In genomic region chr17:68511671-68512246, GRCh38 we compare ENCODE assay signal across 1 cellular context.
TF ChIP-seq lines count a peak whose summit lies in the region.

No MANE protein-coding gene starts in this region.

TF ChIP-seq in HepG2, 621 proteins besides CTCF, POLR2A, EP300 and RAD21 (continued from another document and continues in another):
- peak; percentile 74 for TF ChIP-seq ZNF142 (CRISPR knock-in tag; IDR thresholded peaks at IDR 0.05)
- peak; percentile 91; the same call in 1 of the 2 replicates for TF ChIP-seq EEA1 (CRISPR knock-in tag; IDR thresholded peaks at IDR 0.05; ENCODE audit: borderline replicate concordance)
- peak; percentile 51; the same call in 1 of the 2 replicates for TF ChIP-seq ZNF878 (CRISPR knock-in tag; IDR thresholded peaks at IDR 0.05)
- TF ChIP-seq CCAR2 (optimal IDR thresholded peaks at IDR 0.05; ENCODE audit: low read depth, low read length): no peak
- TF ChIP-seq ZNF720 (CRISPR knock-in tag; IDR thresholded peaks at IDR 0.05): 0 out of 2 replicates have a peak, but pooled peaks have one; percentile 25
- TF ChIP-seq IKZF1 (IDR thresholded peaks at IDR 0.05): no peak; the same call in 1 of the 2 replicates
- TF ChIP-seq FOSL1 (CRISPR knock-in tag; IDR thresholded peaks at IDR 0.05; ENCODE audit: borderline replicate concordance): no peak
- TF ChIP-seq TSC22D2 (CRISPR knock-in tag; IDR thresholded peaks at IDR 0.05; ENCODE audit: borderline replicate concordance): 0 out of 2 replicates have a peak, but pooled peaks have one; percentile 42
- no peak for TF ChIP-seq HMG20B (CRISPR knock-in tag; conservative IDR thresholded peaks at IDR 0.05)
- TF ChIP-seq ZNF136 (CRISPR knock-in tag; IDR thresholded peaks at IDR 0.05; ENCODE audit: low read depth): no peak
- 0 out of 2 replicates have a peak, but pooled peaks have one; percentile 76 for TF ChIP-seq ZNF274 (CRISPR knock-in tag; IDR thresholded peaks at IDR 0.05)
- TF ChIP-seq ZBTB7B (CRISPR knock-in tag; IDR thresholded peaks at IDR 0.05): peak; percentile 92
- TF ChIP-seq SNAPC2 (CRISPR knock-in tag; IDR thresholded peaks at IDR 0.05): no peak
- TF ChIP-seq, protein P1, sequence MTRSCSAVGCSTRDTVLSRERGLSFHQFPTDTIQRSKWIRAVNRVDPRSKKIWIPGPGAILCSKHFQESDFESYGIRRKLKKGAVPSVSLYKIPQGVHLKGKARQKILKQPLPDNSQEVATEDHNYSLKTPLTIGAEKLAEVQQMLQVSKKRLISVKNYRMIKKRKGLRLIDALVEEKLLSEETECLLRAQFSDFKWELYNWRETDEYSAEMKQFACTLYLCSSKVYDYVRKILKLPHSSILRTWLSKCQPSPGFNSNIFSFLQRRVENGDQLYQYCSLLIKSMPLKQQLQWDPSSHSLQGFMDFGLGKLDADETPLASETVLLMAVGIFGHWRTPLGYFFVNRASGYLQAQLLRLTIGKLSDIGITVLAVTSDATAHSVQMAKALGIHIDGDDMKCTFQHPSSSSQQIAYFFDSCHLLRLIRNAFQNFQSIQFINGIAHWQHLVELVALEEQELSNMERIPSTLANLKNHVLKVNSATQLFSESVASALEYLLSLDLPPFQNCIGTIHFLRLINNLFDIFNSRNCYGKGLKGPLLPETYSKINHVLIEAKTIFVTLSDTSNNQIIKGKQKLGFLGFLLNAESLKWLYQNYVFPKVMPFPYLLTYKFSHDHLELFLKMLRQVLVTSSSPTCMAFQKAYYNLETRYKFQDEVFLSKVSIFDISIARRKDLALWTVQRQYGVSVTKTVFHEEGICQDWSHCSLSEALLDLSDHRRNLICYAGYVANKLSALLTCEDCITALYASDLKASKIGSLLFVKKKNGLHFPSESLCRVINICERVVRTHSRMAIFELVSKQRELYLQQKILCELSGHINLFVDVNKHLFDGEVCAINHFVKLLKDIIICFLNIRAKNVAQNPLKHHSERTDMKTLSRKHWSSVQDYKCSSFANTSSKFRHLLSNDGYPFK (CRISPR knock-in tag; IDR thresholded peaks at IDR 0.05; ENCODE audit: borderline replicate concordance): peak; percentile 43; the same call in 1 of the 2 replicates
- TF ChIP-seq, protein P2, sequence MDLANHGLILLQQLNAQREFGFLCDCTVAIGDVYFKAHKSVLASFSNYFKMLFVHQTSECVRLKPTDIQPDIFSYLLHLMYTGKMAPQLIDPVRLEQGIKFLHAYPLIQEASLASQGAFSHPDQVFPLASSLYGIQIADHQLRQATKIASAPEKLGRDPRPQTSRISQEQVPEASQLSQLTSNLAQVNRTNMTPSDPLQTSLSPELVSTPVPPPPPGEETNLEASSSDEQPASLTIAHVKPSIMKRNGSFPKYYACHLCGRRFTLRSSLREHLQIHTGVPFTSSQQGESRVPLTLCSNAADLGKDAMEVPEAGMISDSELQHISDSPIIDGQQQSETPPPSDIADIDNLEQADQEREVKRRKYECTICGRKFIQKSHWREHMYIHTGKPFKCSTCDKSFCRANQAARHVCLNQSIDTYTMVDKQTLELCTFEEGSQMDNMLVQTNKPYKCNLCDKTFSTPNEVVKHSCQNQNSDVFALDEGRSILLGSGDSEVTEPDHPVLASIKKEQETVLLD (CRISPR knock-in tag; IDR thresholded peaks at IDR 0.05; ENCODE audit: low read depth): peak; percentile 86; the same call in 1 of the 2 replicates
- TF ChIP-seq TAF1 (CRISPR knock-in tag; IDR thresholded peaks at IDR 0.05): peak; percentile 59; the same call in 1 of the 2 replicates
- peak; percentile 69; the same call in 1 of the 2 replicates for TF ChIP-seq SRY (CRISPR knock-in tag; IDR thresholded peaks at IDR 0.05)
- TF ChIP-seq, protein P3, sequence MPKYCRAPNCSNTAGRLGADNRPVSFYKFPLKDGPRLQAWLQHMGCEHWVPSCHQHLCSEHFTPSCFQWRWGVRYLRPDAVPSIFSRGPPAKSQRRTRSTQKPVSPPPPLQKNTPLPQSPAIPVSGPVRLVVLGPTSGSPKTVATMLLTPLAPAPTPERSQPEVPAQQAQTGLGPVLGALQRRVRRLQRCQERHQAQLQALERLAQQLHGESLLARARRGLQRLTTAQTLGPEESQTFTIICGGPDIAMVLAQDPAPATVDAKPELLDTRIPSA (CRISPR knock-in tag; IDR thresholded peaks at IDR 0.05; ENCODE audit: borderline replicate concordance): peak; percentile 32; the same call in 1 of the 2 replicates
- TF ChIP-seq ZKSCAN8 (CRISPR knock-in tag; IDR thresholded peaks at IDR 0.05; ENCODE audit: borderline replicate concordance): peak; percentile 20; the same call in 1 of the 2 replicates
- peak; percentile 97 for TF ChIP-seq MXD4 (CRISPR knock-in tag; IDR thresholded peaks at IDR 0.05)
- TF ChIP-seq MEIS2 (CRISPR knock-in tag; IDR thresholded peaks at IDR 0.05): peak; percentile 90; the same call in 1 of the 2 replicates
- TF ChIP-seq ZNF772 (CRISPR knock-in tag; IDR thresholded peaks at IDR 0.05): peak; percentile 27
- TF ChIP-seq ARID5B (CRISPR knock-in tag; IDR thresholded peaks at IDR 0.05): peak; percentile 39; the same call in 1 of the 2 replicates
- 0 out of 2 replicates have a peak, but pooled peaks have one; percentile 2 for TF ChIP-seq IRX3 (CRISPR knock-in tag; IDR thresholded peaks at IDR 0.05; ENCODE audit: borderline replicate concordance, low read depth)
- 0 out of 2 replicates have a peak, but pooled peaks have one; percentile 30 for TF ChIP-seq BCL6 (CRISPR knock-in tag; IDR thresholded peaks at IDR 0.05)
- peak; percentile 7; the same call in 1 of the 2 replicates for TF ChIP-seq RXRB (CRISPR knock-in tag; IDR thresholded peaks at IDR 0.05; ENCODE audit: borderline replicate concordance)
- TF ChIP-seq ZNF629 (CRISPR knock-in tag; conservative IDR thresholded peaks at IDR 0.05): peak; percentile 32; the same call in 1 of the 2 replicates
- TF ChIP-seq HOXA3 (CRISPR knock-in tag; IDR thresholded peaks at IDR 0.05): peak; percentile 72
- no peak; the same call in 1 of the 2 replicates for TF ChIP-seq ARNTL (CRISPR knock-in tag; IDR thresholded peaks at IDR 0.05)
- TF ChIP-seq CCDC6 (CRISPR knock-in tag; IDR thresholded peaks at IDR 0.05): peak; percentile 14; the same call in 1 of the 2 replicates
- TF ChIP-seq RARA (CRISPR knock-in tag; IDR thresholded peaks at IDR 0.05): peak; percentile 10; the same call in 1 of the 2 replicates
- TF ChIP-seq PPARG (CRISPR knock-in tag; conservative IDR thresholded peaks at IDR 0.05): 0 out of 2 replicates have a peak, but pooled peaks have one; percentile 24
- TF ChIP-seq ELF4 (CRISPR knock-in tag; IDR thresholded peaks at IDR 0.05; ENCODE audit: borderline replicate concordance): no peak; the same call in 1 of the 2 replicates
- TF ChIP-seq SP5 (CRISPR knock-in tag; IDR thresholded peaks at IDR 0.05; ENCODE audit: borderline replicate concordance, low read depth): no peak
- 0 out of 2 replicates have a peak, but pooled peaks have one; percentile 63 for TF ChIP-seq DZIP1 (CRISPR knock-in tag; IDR thresholded peaks at IDR 0.05)
- peak; percentile 77; the same call in 1 of the 2 replicates for TF ChIP-seq FLYWCH1 (CRISPR knock-in tag; IDR thresholded peaks at IDR 0.05)
- TF ChIP-seq ZNF337 (CRISPR knock-in tag; IDR thresholded peaks at IDR 0.05; ENCODE audit: borderline replicate concordance, low read depth): 0 out of 2 replicates have a peak, but pooled peaks have one; percentile 51
- peak; percentile 95; the same call in 1 of the 2 replicates for TF ChIP-seq ZNF446 (CRISPR knock-in tag; IDR thresholded peaks at IDR 0.05)
- TF ChIP-seq, protein P4, sequence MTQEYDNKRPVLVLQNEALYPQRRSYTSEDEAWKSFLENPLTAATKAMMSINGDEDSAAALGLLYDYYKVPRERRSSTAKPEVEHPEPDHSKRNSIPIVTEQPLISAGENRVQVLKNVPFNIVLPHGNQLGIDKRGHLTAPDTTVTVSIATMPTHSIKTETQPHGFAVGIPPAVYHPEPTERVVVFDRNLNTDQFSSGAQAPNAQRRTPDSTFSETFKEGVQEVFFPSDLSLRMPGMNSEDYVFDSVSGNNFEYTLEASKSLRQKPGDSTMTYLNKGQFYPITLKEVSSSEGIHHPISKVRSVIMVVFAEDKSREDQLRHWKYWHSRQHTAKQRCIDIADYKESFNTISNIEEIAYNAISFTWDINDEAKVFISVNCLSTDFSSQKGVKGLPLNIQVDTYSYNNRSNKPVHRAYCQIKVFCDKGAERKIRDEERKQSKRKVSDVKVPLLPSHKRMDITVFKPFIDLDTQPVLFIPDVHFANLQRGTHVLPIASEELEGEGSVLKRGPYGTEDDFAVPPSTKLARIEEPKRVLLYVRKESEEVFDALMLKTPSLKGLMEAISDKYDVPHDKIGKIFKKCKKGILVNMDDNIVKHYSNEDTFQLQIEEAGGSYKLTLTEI (CRISPR knock-in tag; conservative IDR thresholded peaks at IDR 0.05): no peak
